In the genomic region with DNA sequence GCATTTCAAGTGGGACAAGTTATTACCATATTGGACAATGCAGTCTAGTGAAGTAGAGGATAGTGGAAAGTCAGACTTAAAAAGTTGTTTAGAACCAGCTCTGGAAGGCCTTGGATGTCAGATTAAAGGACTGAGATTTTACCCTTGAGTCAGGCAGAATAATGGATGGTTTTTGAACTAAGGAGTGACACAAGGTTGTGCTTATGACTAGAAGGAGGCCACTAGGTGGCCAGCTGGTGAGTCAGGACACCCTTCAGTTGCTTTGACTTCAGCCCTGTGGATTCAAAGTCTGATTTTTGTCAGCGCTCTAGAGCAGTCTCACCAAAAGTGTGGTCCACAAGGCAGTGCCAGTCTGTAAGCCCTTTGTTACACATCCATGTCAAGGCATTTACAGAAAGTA, we compare ENCODE assay signal across 8 cellular contexts. TPM values are rescaled to one million over a fixed set of nuclear protein-coding genes. Genes with fewer than 3 reads are reported as not detected.
DNase-seq lines count a peak whose midpoint lies in the region; ATAC-seq and TF ChIP-seq lines count a peak whose summit lies in the region.

No MANE protein-coding gene starts in this region.

- H3K27me3 Mint-ChIP-seq in activated CD4-positive, alpha-beta T cell treated with anti-CD3 and anti-CD28 coated beads for 36 hours, result no peaks in the 10 kb centered on the region
- H3K27me3 Mint-ChIP-seq in activated T-helper 17 cell treated with anti-CD3 and anti-CD28 coated beads, Interleukin-2, amount 50 U/mL, for 72 hours, result no peaks in the 10 kb centered on the region

- DNase-seq in activated CD4-positive, alpha-beta T cell treated with anti-CD3 and anti-CD28 coated beads for 36 hours, result peak; percentile 52
- no peak for DNase-seq in activated CD4-positive, alpha-beta T cell treated with anti-CD3 and anti-CD28 coated beads for 1 hour
- DNase-seq in LHCN-M2 (ENCODE audit: low read depth), result peak; percentile 51
- DNase-seq in lower lobe of right lung, result no peak
- DNase-seq in NCI-H1694 treated with DMSO at 0.1 percent for 48 hours (lab: John Stamatoyannopoulos, UW), result no peak
- DNase-seq in mucosa of descending colon, result no peak

- H3K9me3 ChIP-seq in lower lobe of right lung (no peaks in the 10 kb centered on the region), mucosa of descending colon (no peaks in the 10 kb centered on the region)

- H3K27ac ChIP-seq in lower lobe of right lung, result no peak overlapping the region

- peak; percentile 16 for ATAC-seq in activated CD4-positive, alpha-beta T cell treated with anti-CD3 and anti-CD28 coated beads for 36 hours
- peak; percentile 15 for ATAC-seq in activated T-helper 17 cell treated with anti-CD3 and anti-CD28 coated beads, Interleukin-2, amount 50 U/mL, for 72 hours (replicated peaks)
- no peak for ATAC-seq in lower lobe of right lung
- ATAC-seq in HG03280 (IDR thresholded peaks at IDR 0.05; ENCODE audit: unreplicated experiment), result no peak
- ATAC-seq in mucosa of descending colon, result no peak

- H3K4me3 ChIP-seq in lower lobe of right lung (no peak overlapping the region), mucosa of descending colon (no peak overlapping the region)

- no peaks in the 10 kb centered on the region for H3K9me3 Mint-ChIP-seq in activated CD4-positive, alpha-beta T cell treated with anti-CD3 and anti-CD28 coated beads for 36 hours (ENCODE audit: low read depth)
- no peaks in the 10 kb centered on the region for H3K9me3 Mint-ChIP-seq in activated T-helper 17 cell treated with anti-CD3 and anti-CD28 coated beads, Interleukin-2, amount 50 U/mL, for 72 hours

- POLR2A ChIA-PET in activated CD4-positive, alpha-beta T cell treated with anti-CD3 and anti-CD28 coated beads for 36 hours (lab: Charles Lee), result interaction anchor here (0.6 to 1.6 kb wide), 3 partner anchors 65 to 455 kb away, joined by 3 to 4 read pairs (median 3); no protein-coding TSS in a partner anchor

- TF ChIP-seq CTCF in lower lobe of right lung (IDR thresholded peaks at IDR 0.05), result peak; percentile 28
- TF ChIP-seq CTCF in mucosa of descending colon (IDR thresholded peaks at IDR 0.05), result no peak

- H3K36me3 ChIP-seq in lower lobe of right lung (peaks cover 12% of the 10 kb centered on the region), mucosa of descending colon (ENCODE audit: low read depth) (no peaks in the 10 kb centered on the region)

- H3K27ac Mint-ChIP-seq in activated CD4-positive, alpha-beta T cell treated with anti-CD3 and anti-CD28 coated beads for 36 hours, result no peak overlapping the region
- H3K27ac Mint-ChIP-seq in activated T-helper 17 cell treated with anti-CD3 and anti-CD28 coated beads, Interleukin-2, amount 50 U/mL, for 72 hours, result no peak overlapping the region

- H3K4me3 Mint-ChIP-seq in activated CD4-positive, alpha-beta T cell treated with anti-CD3 and anti-CD28 coated beads for 36 hours, result no peak overlapping the region
- H3K4me3 Mint-ChIP-seq in activated T-helper 17 cell treated with anti-CD3 and anti-CD28 coated beads, Interleukin-2, amount 50 U/mL, for 72 hours, result no peak overlapping the region

- H3K4me1 ChIP-seq in lower lobe of right lung (peaks cover 18% of the 10 kb centered on the region), mucosa of descending colon (ENCODE audit: low read depth) (peaks cover 11% of the 10 kb centered on the region)

- intact Hi-C loops in activated CD4-positive, alpha-beta T cell treated with anti-CD3 and anti-CD28 coated beads for 36 hours (cut with DNase I, micrococcal nuclease), result loop anchor here (5.0 to 10.0 kb wide), 6 partner anchors 126 to 1658 kb away; partner anchors contain the start of genes EID1 (in 1 of the 2), LYSMD2 (in 1 of the 2), MAPK6 (in 1 of the 2) and SECISBP2L (in 1 of the 2)
- intact Hi-C loops in lower lobe of right lung (cut with DNase I), result no loop called here
- intact Hi-C loops in mucosa of descending colon (cut with DNase I, micrococcal nuclease), result no loop called here

- peaks cover 34% of the 10 kb centered on the region for H3K4me1 Mint-ChIP-seq in activated CD4-positive, alpha-beta T cell treated with anti-CD3 and anti-CD28 coated beads for 36 hours
- peaks cover 16% of the 10 kb centered on the region for H3K4me1 Mint-ChIP-seq in activated T-helper 17 cell treated with anti-CD3 and anti-CD28 coated beads, Interleukin-2, amount 50 U/mL, for 72 hours

- no peaks in the 10 kb centered on the region for H3K27me3 ChIP-seq in lower lobe of right lung (ENCODE audit: low read depth)

- CTCF ChIA-PET in activated CD4-positive, alpha-beta T cell treated with anti-CD3 and anti-CD28 coated beads for 36 hours (lab: Charles Lee), result interaction anchor here (0.7 to 1.7 kb wide), 4 partner anchors 12 to 268 kb away, joined by 3 read pairs; no protein-coding TSS in a partner anchor

- peaks cover 68% of the 10 kb centered on the region for H3K36me3 Mint-ChIP-seq in activated CD4-positive, alpha-beta T cell treated with anti-CD3 and anti-CD28 coated beads for 36 hours (ENCODE audit: low read depth)
- H3K36me3 Mint-ChIP-seq in activated T-helper 17 cell treated with anti-CD3 and anti-CD28 coated beads, Interleukin-2, amount 50 U/mL, for 72 hours (ENCODE audit: low read depth), result peaks cover 73% of the 10 kb centered on the region

RNA-seq across cellular contexts. Expression of gene GABPB1, which starts 3.8 kb away (rescaled TPM):
- total RNA-seq in activated CD4-positive, alpha-beta T cell treated with anti-CD3 and anti-CD28 coated beads for 36 hours, result 10 to 100 TPM; 46.3 to 53.4 TPM
- total RNA-seq in LHCN-M2 (2014; rRNA removed) (30.3 and 32.5 TPM in 2 replicates), lower lobe of right lung (17.8 TPM), mucosa of descending colon (10 to 100 TPM in 2 of 3 donors, 1 to 10 TPM in 1; 10.0 to 15.6 (median 12.3) TPM)
- 9.9 TPM for polyA plus RNA-seq in LHCN-M2 (2012)
- total RNA-seq in activated T-helper 17 cell treated with anti-CD3 and anti-CD28 coated beads, Interleukin-2, amount 50 U/mL, for 72 hours, result 10 to 100 TPM; 30.9 to 31.2 TPM

Comparison
In these comparisons a context has a peak if more than half of its experiments do, and no peak if none do; other contexts are left out.
1. DNase-seq: peak in activated CD4-positive, alpha-beta T cell treated with anti-CD3 and anti-CD28 coated beads for 36 hours (single experiment) and LHCN-M2 (single experiment); none in activated CD4-positive, alpha-beta T cell treated with anti-CD3 and anti-CD28 coated beads for 1 hour (single experiment), lower lobe of right lung (single experiment), NCI-H1694 treated with DMSO at 0.1 percent for 48 hours (single experiment) and mucosa of descending colon (0 of 3).
2. ATAC-seq: peak in activated CD4-positive, alpha-beta T cell treated with anti-CD3 and anti-CD28 coated beads for 36 hours (single experiment) and activated T-helper 17 cell treated with anti-CD3 and anti-CD28 coated beads, Interleukin-2, amount 50 U/mL, for 72 hours (single experiment); none in lower lobe of right lung (0 of 2), HG03280 (single experiment) and mucosa of descending colon (single experiment).
3. intact Hi-C loops: an anchor here in activated CD4-positive, alpha-beta T cell treated with anti-CD3 and anti-CD28 coated beads for 36 hours (5.0 to 10.0 kb wide); none called in lower lobe of right lung and mucosa of descending colon.